Comparison of ENCODE assay signal across 8 cellular contexts in genomic region chr2:157105372-157105771, GRCh38.
"Had no signal": no experiment of that assay in that cellular context is flagged by ENCODE, and none has a peak within 500 bp of the region (broad histone marks: within the 10 kb centered on the region; RNA-seq: fewer than 3 reads in every experiment).

No MANE protein-coding gene starts in this region.

- H3K27ac ChIP-seq: HL-60 had no signal

- DNase-seq: H7, HFFc6, Kasumi-1, KG1 had no signal

- ATAC-seq: GM23338, HCT116 had no signal

- H3K36me3 ChIP-seq: HAP-1 had no signal

- H3K4me1 ChIP-seq: HAP-1 had no signal

- H2AFZ ChIP-seq: GM23338 had no signal

- H3K4me2 ChIP-seq: GM23338 had no signal

- H3K4me3 ChIP-seq: GM23338, HAP-1 had no signal

- H3K9me3 ChIP-seq: HAP-1 had no signal
